Comparison of ENCODE assay signal across 8 cellular contexts in genomic region chr16:70026165-70026854, GRCh38.
DNase-seq lines count a peak whose midpoint lies in the region; ATAC-seq, FAIRE-seq and TF ChIP-seq lines count a peak whose summit lies in the region.
"Not testable (repeated sequence)": the region's sequence is repeated elsewhere in the genome, so short reads cannot be mapped to it uniquely, and the experiment has no call there.

No MANE protein-coding gene starts in this region.

- H3K4me3 Mint-ChIP-seq in activated CD8-positive, alpha-beta T cell treated with anti-CD3 and anti-CD28 coated beads, Interleukin-2, amount 10 ng/mL, durations not matched to agents 7 days and 5 days = peak overlapping the region; percentile 8
- H3K4me3 Mint-ChIP-seq in memory B cell = not testable (repeated sequence)

- not testable (repeated sequence) for H3K27me3 Mint-ChIP-seq in activated CD8-positive, alpha-beta T cell treated with anti-CD3 and anti-CD28 coated beads, Interleukin-2, amount 10 ng/mL, durations not matched to agents 7 days and 5 days (ENCODE audit: low read depth); memory B cell

- peak overlapping the region; percentile 53 for H3K9ac ChIP-seq in SK-N-MC (ENCODE audit: insufficient read length)
- H3K9ac ChIP-seq in adipocyte (ENCODE audit: low read length); fibroblast of lung (ENCODE audit: insufficient read depth, low read length): not testable (repeated sequence)

- H3K4me1 ChIP-seq in ACC112 (ENCODE audit: control insufficient read depth, insufficient read depth, low read length, unreplicated experiment); adipocyte (ENCODE audit: control insufficient read depth, insufficient read depth, low read length); fibroblast of lung (ENCODE audit: control insufficient read depth, extremely low read depth, insufficient read depth, low read length): not testable (repeated sequence)

- not testable (repeated sequence) for H3K9me3 Mint-ChIP-seq in activated CD8-positive, alpha-beta T cell treated with anti-CD3 and anti-CD28 coated beads, Interleukin-2, amount 10 ng/mL, durations not matched to agents 7 days and 5 days (ENCODE audit: insufficient read depth); memory B cell

- not testable (repeated sequence) for H3K36me3 ChIP-seq in ACC112 (ENCODE audit: insufficient read depth, low read length); SK-N-MC (ENCODE audit: insufficient read depth, low read length); fibroblast of lung (ENCODE audit: control insufficient read depth, insufficient read depth, low read length)
- H3K36me3 ChIP-seq in adipocyte (ENCODE audit: control insufficient read depth, insufficient read depth, low read length, severe bottlenecking) = peaks cover 26% of the 10 kb centered on the region

- not testable (repeated sequence) for H2AFZ ChIP-seq in ACC112 (ENCODE audit: low read length, unreplicated experiment); fibroblast of lung (ENCODE audit: low read length)

- not testable (repeated sequence) for H3K27me3 ChIP-seq in ACC112 (ENCODE audit: insufficient read depth, low read length); adipocyte (replicated peaks; ENCODE audit: control insufficient read depth, insufficient read depth, low read length); fibroblast of lung (ENCODE audit: control insufficient read depth, insufficient read depth, low read length)

- H3K27ac ChIP-seq in ACC112 (ENCODE audit: low read depth, low read length) (peak overlapping the region; percentile 76), SK-N-MC (peak overlapping the region; percentile 97)
- not testable (repeated sequence) for H3K27ac ChIP-seq in fibroblast of lung (ENCODE audit: insufficient read depth, low read length)

- CTCF ChIA-PET in activated CD8-positive, alpha-beta T cell treated with anti-CD3 and anti-CD28 coated beads, Interleukin-2, amount 10 ng/mL, durations not matched to agents 7 days and 5 days (lab: Charles Lee) = not testable (repeated sequence)

- ATAC-seq in activated CD8-positive, alpha-beta T cell treated with anti-CD3 and anti-CD28 coated beads, Interleukin-2, amount 10 ng/mL, durations not matched to agents 7 days and 5 days = peak; percentile 94
- peak; percentile 91 for ATAC-seq in memory B cell (ENCODE audit: low read depth)

- peaks cover 14% of the 10 kb centered on the region for H3K4me1 Mint-ChIP-seq in activated CD8-positive, alpha-beta T cell treated with anti-CD3 and anti-CD28 coated beads, Interleukin-2, amount 10 ng/mL, durations not matched to agents 7 days and 5 days (ENCODE audit: low read depth)
- not testable (repeated sequence) for H3K4me1 Mint-ChIP-seq in memory B cell

- POLR2A ChIA-PET in activated CD8-positive, alpha-beta T cell treated with anti-CD3 and anti-CD28 coated beads, Interleukin-2, amount 10 ng/mL, durations not matched to agents 7 days and 5 days (lab: Charles Lee) = not testable (repeated sequence)

- not testable (repeated sequence) for DNase-seq in GM18507 (ENCODE audit: extremely low spot score, insufficient read length, low read depth); memory B cell (ENCODE audit: low spot score in 2 of 2)
- DNase-seq in SK-N-MC (ENCODE audit: low read depth, low spot score) (peak; percentile 59), adipocyte (ENCODE audit: low read depth) (peak; percentile 5), fibroblast of lung (ENCODE audit: low read depth in 2 of 2) (peak; percentile 49 to 76)
- peak; percentile 62 for DNase-seq in activated CD8-positive, alpha-beta T cell treated with anti-CD3 and anti-CD28 coated beads, Interleukin-2, amount 10 ng/mL, durations not matched to agents 7 days and 5 days
- peak in 2 of 3 donors; percentile 18 to 21 for DNase-seq in stimulated activated CD4-positive, alpha-beta T cell treated with anti-CD3 and anti-CD28 coated beads, TNF-alpha, amount 100 ng/mL, for 1 hour (ENCODE audit: low read depth in 3 of 3, low spot score in 1 of 3)

- not testable (repeated sequence) for H3K4me2 ChIP-seq in fibroblast of lung (ENCODE audit: extremely low read depth, insufficient read depth, low read length)

- not testable (repeated sequence) for H3K4me3 ChIP-seq in ACC112 (ENCODE audit: low read depth, low read length); adipocyte (ENCODE audit: low read length); fibroblast of lung (replicated peaks in 1 of 4; ENCODE audit: control extremely low read depth in 1 of 4, insufficient read depth in 1 of 4, low read depth in 3 of 4, low read length in 4 of 4)
- H3K4me3 ChIP-seq in SK-N-MC = peak overlapping the region; percentile 33; the same call in 1 of the 2 replicates

- not testable (repeated sequence) for H3K79me2 ChIP-seq in ACC112 (ENCODE audit: control insufficient read depth, insufficient read depth, low read length, unreplicated experiment); fibroblast of lung (ENCODE audit: control insufficient read depth, insufficient read depth, low read length)

- peak overlapping the region; percentile 75 for H3K27ac Mint-ChIP-seq in activated CD8-positive, alpha-beta T cell treated with anti-CD3 and anti-CD28 coated beads, Interleukin-2, amount 10 ng/mL, durations not matched to agents 7 days and 5 days
- H3K27ac Mint-ChIP-seq in memory B cell = peak overlapping the region; percentile 72

- H3K9me3 ChIP-seq in SK-N-MC (ENCODE audit: low read depth, low read length); adipocyte (ENCODE audit: control insufficient read depth, low read length); fibroblast of lung (ENCODE audit: control insufficient read depth, insufficient read depth, low read depth, low read length): not testable (repeated sequence)

- peaks cover 16% of the 10 kb centered on the region for H3K36me3 Mint-ChIP-seq in activated CD8-positive, alpha-beta T cell treated with anti-CD3 and anti-CD28 coated beads, Interleukin-2, amount 10 ng/mL, durations not matched to agents 7 days and 5 days (ENCODE audit: low read depth)
- peaks cover 12% of the 10 kb centered on the region for H3K36me3 Mint-ChIP-seq in memory B cell

- H4K20me1 ChIP-seq in fibroblast of lung (ENCODE audit: control insufficient read depth, extremely low read depth, insufficient read depth, low read length) = not testable (repeated sequence)

- not testable (repeated sequence) for TF ChIP-seq CTCF in fibroblast of lung (conservative IDR thresholded peaks at IDR 0.05 in 1 of 2, IDR thresholded peaks at IDR 0.05 in 1 of 2; ENCODE audit: low read depth in 1 of 2, low read length in 2 of 2)

- FAIRE-seq in GM18507 (lab: Jason Lieb, UNC) = peak; percentile 48
